In genomic region chr4:154982187-154983047, GRCh38 we compare ENCODE assay signal across 9 cellular contexts.
DNase-seq lines count a peak whose midpoint lies in the region; ATAC-seq, FAIRE-seq and TF ChIP-seq lines count a peak whose summit lies in the region.
"Had no signal": no experiment of that assay in that cellular context is flagged by ENCODE, and none has a peak within 500 bp of the region (broad histone marks: within the 10 kb centered on the region; RNA-seq: fewer than 3 reads in every experiment).

No MANE protein-coding gene starts in this region.

- peak; percentile 76 for TF ChIP-seq CTCF in D721Med (IDR thresholded peaks at IDR 0.05; ENCODE audit: insufficient read depth, missing control alignments)
- TF ChIP-seq CTCF in HL-60 (IDR thresholded peaks at IDR 0.05; ENCODE audit: insufficient read depth, low read length), result peak; percentile 38

- DNase-seq in D721Med (ENCODE audit: insufficient read length, low spot score), result no peak
- peak in 1 of 2 experiments; percentile 13 for DNase-seq in HL-60 (ENCODE audit: low read depth in 1 of 2, low spot score in 1 of 2)
- peak; percentile 9 to 43 for DNase-seq in SJSA1 (ENCODE audit: low read depth in 1 of 2, low spot score in 2 of 2)
- peak; percentile 18 to 72 for DNase-seq in T47D (ENCODE audit: low read depth in 1 of 2, low spot score in 1 of 2)
- peak; percentile 69 for DNase-seq in kidney glomerular epithelial cell (lab: John Stamatoyannopoulos, UW)
- peak in 2 of 3 experiments; percentile 1 to 24 for DNase-seq in stimulated activated CD4-positive, alpha-beta T cell treated with anti-CD3 and anti-CD28 coated beads, TNF-alpha, amount 100 ng/mL, for 24 hours (ENCODE audit: low read depth in 3 of 3)
- DNase-seq in T-helper 2 cell treated with Interferon-gamma antibody and Interleukin-4, amounts not matched to agents 5 μg/mL and 100 μg/mL, for 36 hours (ENCODE audit: low spot score), result no peak

- peak; percentile 71 for ATAC-seq in GM19438 (IDR thresholded peaks at IDR 0.05; ENCODE audit: low read depth, unreplicated experiment)
- ATAC-seq: T-cell had no signal

- no peaks in the 10 kb centered on the region for H3K36me3 Mint-ChIP-seq in T-helper 2 cell treated with Interferon-gamma antibody and Interleukin-4, amounts not matched to agents 5 μg/mL and 100 μg/mL, for 36 hours (ENCODE audit: low read depth)
- H3K36me3 Mint-ChIP-seq: T-cell had no signal

- FAIRE-seq in D721Med (lab: Jason Lieb, UNC), result no peak

- no peaks in the 10 kb centered on the region for H3K36me3 ChIP-seq in SJSA1

- no peak overlapping the region for H3K27ac Mint-ChIP-seq in T-helper 2 cell treated with Interferon-gamma antibody and Interleukin-4, amounts not matched to agents 5 μg/mL and 100 μg/mL, for 36 hours
- H3K27ac Mint-ChIP-seq: T-cell had no signal

- no peaks in the 10 kb centered on the region for H3K4me1 Mint-ChIP-seq in T-helper 2 cell treated with Interferon-gamma antibody and Interleukin-4, amounts not matched to agents 5 μg/mL and 100 μg/mL, for 36 hours (ENCODE audit: low read depth)
- H3K4me1 Mint-ChIP-seq: T-cell had no signal

- H3K4me3 Mint-ChIP-seq in T-helper 2 cell treated with Interferon-gamma antibody and Interleukin-4, amounts not matched to agents 5 μg/mL and 100 μg/mL, for 36 hours, result no peak overlapping the region
- H3K4me3 Mint-ChIP-seq: T-cell had no signal

- H3K4me3 ChIP-seq in HL-60 (replicated peaks; ENCODE audit: insufficient read depth, low read length) (no peak overlapping the region), SJSA1 (no peak overlapping the region)

- no peaks in the 10 kb centered on the region for H3K9me3 ChIP-seq in SJSA1 (replicated peaks)

- no peak overlapping the region for H3K27ac ChIP-seq in HL-60 (replicated peaks)
- H3K27ac ChIP-seq in SJSA1, result no peak overlapping the region

- in situ Hi-C loops in T47D (cut with HindIII; ENCODE audit: low pct_unique_long_range_greater_than_20kb, low sequenced_read_pairs), result no loop called here

- H3K9me3 Mint-ChIP-seq in T-helper 2 cell treated with Interferon-gamma antibody and Interleukin-4, amounts not matched to agents 5 μg/mL and 100 μg/mL, for 36 hours, result no peaks in the 10 kb centered on the region
- H3K9me3 Mint-ChIP-seq: T-cell had no signal

- H3K27me3 ChIP-seq in HL-60 (ENCODE audit: insufficient read depth, poor library complexity, severe bottlenecking) (no peaks in the 10 kb centered on the region), SJSA1 (replicated peaks) (no peaks in the 10 kb centered on the region; the same call in 1 of the 2 replicates)

- no peaks in the 10 kb centered on the region for H3K4me1 ChIP-seq in SJSA1 (replicated peaks)

- H3K27me3 Mint-ChIP-seq in T-helper 2 cell treated with Interferon-gamma antibody and Interleukin-4, amounts not matched to agents 5 μg/mL and 100 μg/mL, for 36 hours (ENCODE audit: low read depth), result peaks cover 3% of the 10 kb centered on the region

Comparison
In these comparisons a context has a peak if more than half of its experiments do, and no peak if none do; other contexts are left out.
1. DNase-seq: peak in SJSA1 (2 of 2), T47D (2 of 2), kidney glomerular epithelial cell (single experiment) and stimulated activated CD4-positive, alpha-beta T cell treated with anti-CD3 and anti-CD28 coated beads, TNF-alpha, amount 100 ng/mL, for 24 hours (2 of 3); none in D721Med (single experiment) and T-helper 2 cell treated with Interferon-gamma antibody and Interleukin-4, amounts not matched to agents 5 μg/mL and 100 μg/mL, for 36 hours (single experiment).